ENCODE assay signal across 13 cellular contexts in genomic region chr7:112271162-112271561, GRCh38.
"Had no signal": no experiment of that assay in that cellular context is flagged by ENCODE, and none has a peak within 500 bp of the region (broad histone marks: within the 10 kb centered on the region; RNA-seq: fewer than 3 reads in every experiment).

No MANE protein-coding gene starts in this region.

- H3K4me3 ChIP-seq: lung, upper lobe of left lung had no signal

- ATAC-seq: activated CD4-positive, CD25-positive, alpha-beta regulatory T cell treated with anti-CD3 and anti-CD28 coated beads, Interleukin-2, amount 50 U/mL, for 24 hours had no signal

- H3K4me1 ChIP-seq: parathyroid adenoma had no signal

- DNase-seq: activated CD4-positive, alpha-beta T cell treated with anti-CD3 and anti-CD28 coated beads, Interleukin-2, amount 50 U/mL, for 4 hours; activated gamma-delta T cell; activated T-cell treated with anti-CD3 and anti-CD28 coated beads, Interleukin-2, amount 50 U/mL, for 48 hours; erythroblast; midbrain; naive B cell; retina; stimulated activated CD4-positive, alpha-beta T cell treated with anti-CD3 and anti-CD28 coated beads, Interleukin-15, amount 100 ng/mL, for 24 hours; stimulated activated CD4-positive, alpha-beta T cell treated with anti-CD3 and anti-CD28 coated beads, Interleukin-4, amount 100 ng/mL, for 24 hours; upper lobe of left lung had no signal

- H3K36me3 ChIP-seq: upper lobe of left lung had no signal

- H3K9me3 ChIP-seq: upper lobe of left lung had no signal
